Comparison of ENCODE assay signal across 19 cellular contexts in genomic region chr2:215270118-215270451, GRCh38. TPM values are rescaled to one million over a fixed set of nuclear protein-coding genes. Genes with fewer than 3 reads are reported as not detected.
DNase-seq lines count a peak whose midpoint lies in the region; ATAC-seq, FAIRE-seq and TF ChIP-seq lines count a peak whose summit lies in the region.
"Had no signal": no experiment of that assay in that cellular context is flagged by ENCODE, and none has a peak within 500 bp of the region (broad histone marks: within the 10 kb centered on the region; RNA-seq: fewer than 3 reads in every experiment).

No MANE protein-coding gene starts in this region.

- 0 out of 4 replicates have a peak, but pooled peaks of 1 of the 2 experiments have one; percentile 2 for TF ChIP-seq RAD21 in K562 (CRISPR knock-in tag; conservative IDR thresholded peaks at IDR 0.05 in 1 of 2, IDR thresholded peaks at IDR 0.05 in 1 of 2)

- no peaks in the 10 kb centered on the region for H3K36me3 Mint-ChIP-seq in CD4-positive, alpha-beta T cell (ENCODE audit: low read depth)
- peaks cover 3% of the 10 kb centered on the region for H3K36me3 Mint-ChIP-seq in progenitor cell of endocrine pancreas (ENCODE audit: insufficient read depth)

- TF ChIP-seq EP300 in K562 (IDR thresholded peaks at IDR 0.05; ENCODE audit: low read length), result no peak

- peaks cover 5% of the 10 kb centered on the region for H3K27me3 Mint-ChIP-seq in CD4-positive, alpha-beta T cell
- H3K27me3 Mint-ChIP-seq in progenitor cell of endocrine pancreas, result no peaks in the 10 kb centered on the region

- WGBS in K562 (ENCODE audit: insufficient coverage, low coverage, missing lambda C conversion rate), result 46% methylated on average over 4 of the region's 4 CpGs

- no peaks in the 10 kb centered on the region for H4K20me1 ChIP-seq in K562 (replicated peaks; ENCODE audit: control insufficient read depth, insufficient read depth, low read length)
- H4K20me1 ChIP-seq: BLaER1 had no signal

- TF ChIP-seq CTCF in CD4-positive, alpha-beta T cell (IDR thresholded peaks at IDR 0.05), result peak; percentile 56
- TF ChIP-seq CTCF in LNCAP (IDR thresholded peaks at IDR 0.05), result 0 out of 2 replicates have a peak, but pooled peaks have one; percentile 7
- no peak for TF ChIP-seq CTCF in K562 (IDR thresholded peaks at IDR 0.05 in 2 of 3, conservative IDR thresholded peaks at IDR 0.05 in 1 of 3; ENCODE audit: insufficient read depth in 2 of 3, low read depth in 1 of 3, low read length in 3 of 3)
- peak; percentile 4 for TF ChIP-seq CTCF in progenitor cell of endocrine pancreas (IDR thresholded peaks at IDR 0.05; ENCODE audit: unreplicated experiment)
- no peak for TF ChIP-seq CTCF in GM10266 (IDR thresholded peaks at IDR 0.05; ENCODE audit: control insufficient read depth, insufficient read depth, low read depth, missing control alignments)

- H3K4me3 ChIP-seq in K562, result no peak overlapping the region
- H3K4me3 ChIP-seq: BLaER1, cardiac muscle cell, colonic mucosa, GM23338, tibial artery had no signal

- no peak for DNase-seq in CD4-positive, alpha-beta T cell
- DNase-seq in K562 (ENCODE audit: extremely low read depth in 1 of 4, low spot score in 3 of 4), result no peak
- DNase-seq in progenitor cell of endocrine pancreas (ENCODE audit: low spot score, unreplicated experiment), result no peak
- no peak for DNase-seq in stimulated activated CD4-positive, alpha-beta T cell treated with anti-CD3 and anti-CD28 coated beads, Interleukin-15, amount 100 ng/mL, for 24 hours
- DNase-seq in GM10266 (ENCODE audit: extremely low spot score), result no peak
- no peak for DNase-seq in CD1c-positive myeloid dendritic cell (ENCODE audit: extremely low spot score)
- DNase-seq: DMS79 had no signal

- in situ Hi-C loops in K562 (cut with MboI), result no loop called here

- no peak overlapping the region for H3K9ac ChIP-seq in K562 (ENCODE audit: insufficient read depth in 1 of 2, low read depth in 2 of 2, low read length in 2 of 2)
- H3K9ac ChIP-seq: BLaER1, KMS-11 had no signal

- TF ChIP-seq POLR2A in K562 (conservative IDR thresholded peaks at IDR 0.05), result no peak

- no peak overlapping the region for H3K27ac Mint-ChIP-seq in CD4-positive, alpha-beta T cell
- no peak overlapping the region for H3K27ac Mint-ChIP-seq in progenitor cell of endocrine pancreas
- H3K27ac Mint-ChIP-seq: activated T-cell treated with anti-CD3 and anti-CD28 coated beads, Interleukin-2, amount 50 U/mL, for 72 hours; GM23338 had no signal

- no peaks in the 10 kb centered on the region for H3K9me3 ChIP-seq in CD4-positive, alpha-beta T cell (ENCODE audit: control insufficient read depth, low read length)
- no peaks in the 10 kb centered on the region for H3K9me3 ChIP-seq in K562 (replicated peaks; ENCODE audit: control insufficient read depth, insufficient read depth, low read depth, low read length)
- H3K9me3 ChIP-seq: BLaER1, colonic mucosa, psoas muscle, SJCRH30, tibial artery had no signal

- no peaks in the 10 kb centered on the region for H3K4me1 Mint-ChIP-seq in CD4-positive, alpha-beta T cell (ENCODE audit: low read depth)
- H3K4me1 Mint-ChIP-seq in progenitor cell of endocrine pancreas (ENCODE audit: low read depth), result peaks cover 18% of the 10 kb centered on the region

- intact Hi-C loops in CD4-positive, alpha-beta T cell (cut with DNase I, micrococcal nuclease), result loop anchor here in 1 of 2 experiments (2.0 kb wide), 1 partner anchor 651 kb away; no protein-coding TSS in a partner anchor
- intact Hi-C loops in K562 (cut with micrococcal nuclease), result no loop called here

- CTCF ChIA-PET in CD4-positive, alpha-beta T cell (lab: Charles Lee), result interaction anchor here (0.6 to 1.3 kb wide), 8 partner anchors 18 to 1984 kb away, joined by 3 to 5 read pairs (median 3); partner anchors contain the start of gene ATIC
- CTCF ChIA-PET in K562 (lab: Yijun Ruan, JAX; ENCODE audit: low intra/inter-chr PET ratio), result interaction anchor here (0.6 kb wide), 1 partner anchor 461 kb away, joined by 3 read pairs; no protein-coding TSS in a partner anchor

- POLR2A ChIA-PET in CD4-positive, alpha-beta T cell (lab: Charles Lee), result no interaction called here
- POLR2A ChIA-PET in K562 (lab: Yijun Ruan, JAX), result no interaction called here

- BruUV-seq in K562 (replicated peaks; lab: Mats Ljungman, UMichigan), result no TSS peak

- H3K36me3 ChIP-seq in K562 (ENCODE audit: control insufficient read depth, insufficient read depth, low read length), result no peaks in the 10 kb centered on the region
- H3K36me3 ChIP-seq: BLaER1, cardiac muscle cell, colonic mucosa, SJCRH30, tibial artery had no signal

- no peaks in the 10 kb centered on the region; a peak in 2 of 5 replicates for H3K4me1 ChIP-seq in K562 (replicated peaks in 1 of 2; ENCODE audit: control insufficient read depth in 2 of 2, insufficient read depth in 2 of 2, low read length in 2 of 2)
- H3K4me1 ChIP-seq: BLaER1, colonic mucosa, psoas muscle, SJCRH30, tibial artery had no signal

- H3K79me2 ChIP-seq in K562 (ENCODE audit: control insufficient read depth, insufficient read depth, low read length), result no peaks in the 10 kb centered on the region

- FAIRE-seq in K562 (lab: Jason Lieb, UNC), result no peak
- FAIRE-seq: astrocyte had no signal

- H3K27me3 ChIP-seq in CD4-positive, alpha-beta T cell (ENCODE audit: control insufficient read depth, insufficient read depth, low read length), result no peaks in the 10 kb centered on the region
- no peaks in the 10 kb centered on the region for H3K27me3 ChIP-seq in K562 (ENCODE audit: control insufficient read depth in 2 of 2, insufficient read depth in 2 of 2, low read length in 2 of 2)
- H3K27me3 ChIP-seq: BLaER1, cardiac muscle cell, colonic mucosa, SJCRH30, tibial artery had no signal

- no peaks in the 10 kb centered on the region for H3K9me3 Mint-ChIP-seq in CD4-positive, alpha-beta T cell
- H3K9me3 Mint-ChIP-seq in progenitor cell of endocrine pancreas (ENCODE audit: low read depth), result peaks cover 3% of the 10 kb centered on the region
- H3K9me3 Mint-ChIP-seq: activated T-cell treated with anti-CD3 and anti-CD28 coated beads, Interleukin-2, amount 50 U/mL, for 72 hours; GM23338 had no signal

- H3K4me3 Mint-ChIP-seq in CD4-positive, alpha-beta T cell, result no peak overlapping the region
- H3K4me3 Mint-ChIP-seq in progenitor cell of endocrine pancreas (ENCODE audit: low read depth), result no peak overlapping the region
- H3K4me3 Mint-ChIP-seq: activated T-cell treated with anti-CD3 and anti-CD28 coated beads, Interleukin-2, amount 50 U/mL, for 72 hours; GM23338 had no signal

- no peak for ATAC-seq in CD4-positive, alpha-beta T cell (ENCODE audit: poor library complexity)
- ATAC-seq in K562, result no peak

- H2AFZ ChIP-seq in K562 (ENCODE audit: low read depth, low read length), result no peak overlapping the region

- H3K9me1 ChIP-seq in K562 (ENCODE audit: control insufficient read depth, insufficient read depth, low read length), result no peaks in the 10 kb centered on the region

- H3K4me2 ChIP-seq in K562 (ENCODE audit: insufficient read depth, low read length), result no peak overlapping the region
- H3K4me2 ChIP-seq: BLaER1, GM23338, KMS-11 had no signal

- H3K27ac ChIP-seq in CD4-positive, alpha-beta T cell (ENCODE audit: low read depth, low read length), result no peak overlapping the region
- H3K27ac ChIP-seq in K562 (ENCODE audit: extremely low read depth, low read depth, low read length), result no peak overlapping the region
- H3K27ac ChIP-seq: BLaER1, cardiac muscle cell, colonic mucosa, epithelial cell of prostate, KMS-11, psoas muscle, SJCRH30, tibial artery had no signal

TF ChIP-seq in K562, 482 proteins besides CTCF, POLR2A, EP300 and RAD21:
- TF ChIP-seq RB1 (IDR thresholded peaks at IDR 0.05; ENCODE audit: low read depth) (no peak), ZNF512 (tag; IDR thresholded peaks at IDR 0.05) (peak; percentile 24; the same call in 1 of the 2 replicates)

RNA-seq across cellular contexts. Expression of gene ATIC, which starts 41.8 kb away (rescaled TPM):
- 10 to 100 TPM; 40.5 to 43.3 TPM for total RNA-seq in CD4-positive, alpha-beta T cell
- 153 and 264 TPM in 2 replicates for total RNA-seq in K562 (2011; cell fraction: chromatin; rRNA removed; ENCODE audit: low replicate concordance)
- 74.7 and 102 TPM in 2 replicates for total RNA-seq in K562 (2011; cell fraction: nucleolus; rRNA removed)
- total RNA-seq in K562 (2011; cell fraction: nucleoplasm; rRNA removed), result 123 and 141 TPM in 2 replicates
- 61.6 and 71.6 TPM in 2 replicates for total RNA-seq in K562 (2014; rRNA removed)
- 54.2 and 58.4 TPM in 2 replicates for total RNA-seq in K562 (2014; rRNA removed; fragmentation: Illumina TruSeq; extraction: Trizol)
- total RNA-seq in K562 (2015; rRNA removed; fragmentation: Illumina TruSeq; extraction: Trizol), result 45.6 and 53.5 TPM in 2 replicates
- total RNA-seq in K562 (2021), result 305 and 308 TPM in 2 replicates
- 131 and 134 TPM in 2 replicates for polyA plus RNA-seq in K562 (2011; rRNA removed)
- 79.2 and 99.4 TPM in 2 replicates for polyA plus RNA-seq in K562 (2011; cell fraction: cytosol; rRNA removed)
- 112 and 126 TPM in 2 replicates for polyA plus RNA-seq in K562 (2011; cell fraction: nucleus; rRNA removed)
- 257 and 409 TPM in 2 replicates for polyA plus RNA-seq in K562 (2012)
- 384 and 426 TPM in 2 replicates for polyA plus RNA-seq in K562 (2014; fragmentation: Illumina TruSeq; extraction: Trizol)
- 100 to 1,000 TPM; 304 to 480 TPM for polyA plus RNA-seq in K562 (2014; fragmentation: Nextera tagmentation; extraction: Ambion mirVana)
- polyA plus RNA-seq in K562 (2014; rRNA removed), result 178 and 212 TPM in 2 replicates
- 285 and 362 TPM in 2 replicates for polyA minus RNA-seq in K562 (2011; rRNA and poly(A)+ RNA removed)
- 147 and 208 TPM in 2 replicates for polyA minus RNA-seq in K562 (2011; cell fraction: cytosol; rRNA and poly(A)+ RNA removed)
- 47.4 and 65.0 TPM in 2 replicates for polyA minus RNA-seq in K562 (2011; cell fraction: nucleus; rRNA and poly(A)+ RNA removed)
- 145 and 148 TPM in 2 replicates for total RNA-seq in progenitor cell of endocrine pancreas

Comparison
In these comparisons a context has a peak if more than half of its experiments do, and no peak if none do; other contexts are left out.
1. CTCF ChIP-seq: peak in CD4-positive, alpha-beta T cell (single experiment), LNCAP (single experiment) and progenitor cell of endocrine pancreas (single experiment); none in K562 (0 of 3) and GM10266 (single experiment).